ENCODE assay signal across 8 cellular contexts in the genomic region with DNA sequence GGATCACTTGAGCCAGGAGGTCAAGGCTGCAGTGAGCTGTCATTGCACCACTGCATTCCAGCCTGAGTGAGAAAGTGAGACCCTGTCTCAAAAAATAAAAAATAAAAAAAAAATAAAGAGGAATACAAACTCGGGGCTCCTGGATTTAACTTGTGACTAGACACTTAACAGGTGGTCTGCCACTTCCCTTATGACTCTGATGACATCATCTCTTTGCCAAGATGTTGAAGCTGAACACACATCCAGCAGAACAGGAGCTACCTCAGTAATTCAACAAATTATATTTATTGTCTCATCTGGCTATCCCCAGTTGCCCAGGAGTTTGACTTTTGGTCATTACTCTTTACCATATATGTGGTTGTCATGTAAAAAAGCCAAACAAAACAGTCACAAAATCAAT.
"Had no signal": no experiment of that assay in that cellular context is flagged by ENCODE, and none has a peak within 500 bp of the region (broad histone marks: within the 10 kb centered on the region; RNA-seq: fewer than 3 reads in every experiment).

No MANE protein-coding gene starts in this region.

- H3K4me3 ChIP-seq: GM23248, HAP-1 had no signal

- DNase-seq: GM23248, GOT3, H7, Karpas-422, KBM-7 had no signal

- ATAC-seq: HCT116 had no signal

- H3K27ac ChIP-seq: GM23248, KMS-11 had no signal

- H3K36me3 ChIP-seq: HAP-1 had no signal

- H3K9me3 ChIP-seq: HAP-1 had no signal

- H3K4me1 ChIP-seq: HAP-1 had no signal
